Comparison of ENCODE assay signal across 41 cellular contexts in the genomic region with DNA sequence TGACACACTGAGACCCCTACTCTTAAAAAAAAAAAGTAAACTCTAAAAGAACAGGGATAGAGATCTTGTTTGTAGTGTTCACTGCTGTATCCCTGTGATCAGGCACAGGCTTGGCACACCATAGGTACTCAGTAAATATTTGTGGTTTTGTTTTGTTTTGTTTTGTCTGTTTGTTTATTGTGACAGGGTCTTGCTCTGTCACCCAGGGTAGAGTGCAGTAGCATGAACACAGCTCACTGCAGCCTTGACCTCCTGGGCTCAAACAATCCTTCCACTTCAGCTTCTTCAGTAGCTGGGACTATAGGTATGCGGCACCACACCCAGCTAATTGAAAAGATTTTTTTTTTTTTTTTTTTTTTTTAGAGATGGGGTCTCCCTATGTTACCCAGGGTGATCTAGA. TPM values are rescaled to one million over a fixed set of nuclear protein-coding genes. Genes with fewer than 3 reads are reported as not detected.
"Had no signal": no experiment of that assay in that cellular context is flagged by ENCODE, and none has a peak within 500 bp of the region (broad histone marks: within the 10 kb centered on the region; RNA-seq: fewer than 3 reads in every experiment).

No MANE protein-coding gene starts in this region.

- H3K4me1 Mint-ChIP-seq: activated naive CD4-positive, alpha-beta T cell treated with anti-CD3 and anti-CD28 coated beads, Interleukin-2, amount 50 U/mL, for 24 hours; activated T-helper 17 cell treated with anti-CD3 and anti-CD28 coated beads, Interleukin-2, amount 50 U/mL, for 72 hours had no signal

- H3K4me1 ChIP-seq: breast epithelium had no signal

- H3K4me3 Mint-ChIP-seq: activated naive CD4-positive, alpha-beta T cell treated with anti-CD3 and anti-CD28 coated beads for 36 hours; activated naive CD4-positive, alpha-beta T cell treated with anti-CD3 and anti-CD28 coated beads, Interleukin-2, amount 10 ng/mL, durations not matched to agents 7 days and 5 days; activated naive CD4-positive, alpha-beta T cell treated with anti-CD3 and anti-CD28 coated beads, Interleukin-2, amount 50 U/mL, for 24 hours; activated naive CD8-positive, alpha-beta T cell; activated naive CD8-positive, alpha-beta T cell treated with anti-CD3 and anti-CD28 coated beads for 36 hours; activated naive CD8-positive, alpha-beta T cell treated with anti-CD3 and anti-CD28 coated beads, Interleukin-2, amount 10 ng/mL, durations not matched to agents 7 days and 5 days; activated naive CD8-positive, alpha-beta T cell treated with anti-CD3 and anti-CD28 coated beads, Interleukin-2, amount 50 U/mL, for 24 hours; activated T-cell treated with anti-CD3 and anti-CD28 coated beads, Interleukin-2, amount 50 U/mL, for 24 hours; activated T-cell treated with anti-CD3 and anti-CD28 coated beads, Interleukin-2, amount 50 U/mL, for 4 hours; activated T-cell treated with anti-CD3 and anti-CD28 coated beads, Interleukin-2, amount 50 U/mL, for 72 hours; activated T-helper 1 cell treated with anti-CD3 and anti-CD28 coated beads, Interleukin-12 subunit alpha, Interleukin-12 subunit beta, Interleukin-2, Interleukin-4 antibody, amounts not matched to agents 30 ng/mL and 10 ng/mL and 1 ng/mL, durations not matched to agents 14 hours and 24 hours and 36 hours; activated T-helper 17 cell treated with anti-CD3 and anti-CD28 coated beads, Interleukin-2, amount 50 U/mL, for 72 hours; central memory CD8-positive, alpha-beta T cell had no signal

- H3K27ac Mint-ChIP-seq: activated naive CD4-positive, alpha-beta T cell treated with anti-CD3 and anti-CD28 coated beads for 36 hours; activated naive CD4-positive, alpha-beta T cell treated with anti-CD3 and anti-CD28 coated beads, Interleukin-2, amount 10 ng/mL, durations not matched to agents 7 days and 5 days; activated naive CD4-positive, alpha-beta T cell treated with anti-CD3 and anti-CD28 coated beads, Interleukin-2, amount 50 U/mL, for 24 hours; activated naive CD4-positive, alpha-beta T cell treated with anti-CD3 and anti-CD28 coated beads, Interleukin-2, amount 50 U/mL, for 72 hours; activated naive CD8-positive, alpha-beta T cell; activated naive CD8-positive, alpha-beta T cell treated with anti-CD3 and anti-CD28 coated beads for 36 hours; activated naive CD8-positive, alpha-beta T cell treated with anti-CD3 and anti-CD28 coated beads, Interleukin-2, amount 10 ng/mL, durations not matched to agents 7 days and 5 days; activated naive CD8-positive, alpha-beta T cell treated with anti-CD3 and anti-CD28 coated beads, Interleukin-2, amount 50 U/mL, for 24 hours; activated T-cell treated with anti-CD3 and anti-CD28 coated beads, Interleukin-2, amount 50 U/mL, for 24 hours; activated T-cell treated with anti-CD3 and anti-CD28 coated beads, Interleukin-2, amount 50 U/mL, for 72 hours; activated T-helper 1 cell treated with anti-CD3 and anti-CD28 coated beads, Interleukin-12 subunit alpha, Interleukin-12 subunit beta, Interleukin-2, Interleukin-4 antibody, amounts not matched to agents 30 ng/mL and 10 ng/mL and 1 ng/mL, durations not matched to agents 14 hours and 24 hours and 36 hours; activated T-helper 17 cell treated with anti-CD3 and anti-CD28 coated beads, Interleukin-2, amount 50 U/mL, for 72 hours; activated T-helper 2 cell treated with anti-CD3 and anti-CD28 coated beads, Interferon-gamma antibody, Interleukin-2, Interleukin-4, amounts not matched to agents 10 μg/mL and 5 μg/mL and 100 μg/mL, durations not matched to agents 14 hours and 24 hours and 36 hours; brain had no signal

- FAIRE-seq: astrocyte, bronchial epithelial cell had no signal

- H3K9me3 ChIP-seq: adrenal gland, ascending aorta, body of pancreas, breast epithelium had no signal

- H3K36me3 ChIP-seq: adrenal gland, ascending aorta, brain microvascular endothelial cell, breast epithelium, cardiac muscle cell had no signal

- DNase-seq: activated effector memory CD4-positive, alpha-beta T cell treated with anti-CD3 and anti-CD28 coated beads, Interleukin-2, amount 50 U/mL, for 16 hours; activated effector memory CD4-positive, alpha-beta T cell treated with Interleukin-2 at 50 U/mL for 16 hours; activated gamma-delta T cell; activated gamma-delta T cell treated with Interleukin-2 at 50 U/mL for 16 hours; activated naive CD4-positive, alpha-beta T cell; activated naive CD4-positive, alpha-beta T cell treated with anti-CD3 and anti-CD28 coated beads for 36 hours; activated naive CD4-positive, alpha-beta T cell treated with anti-CD3 and anti-CD28 coated beads, Interleukin-2, amount 10 ng/mL, durations not matched to agents 7 days and 5 days; activated naive CD4-positive, alpha-beta T cell treated with anti-CD3 and anti-CD28 coated beads, Interleukin-2, amount 50 U/mL, for 16 hours; activated naive CD4-positive, alpha-beta T cell treated with Interleukin-2 at 50 U/mL for 16 hours; activated naive CD8-positive, alpha-beta T cell treated with anti-CD3 and anti-CD28 coated beads for 36 hours; activated naive CD8-positive, alpha-beta T cell treated with anti-CD3 and anti-CD28 coated beads, Interleukin-2, amount 10 ng/mL, durations not matched to agents 7 days and 5 days; activated naive CD8-positive, alpha-beta T cell treated with anti-CD3 and anti-CD28 coated beads, Interleukin-2, amount 50 U/mL, for 24 hours; activated T-cell treated with anti-CD3 and anti-CD28 coated beads, Interleukin-2, amount 50 U/mL, for 1 hour; activated T-cell treated with anti-CD3 and anti-CD28 coated beads, Interleukin-2, amount 50 U/mL, for 24 hours; activated T-cell treated with anti-CD3 and anti-CD28 coated beads, Interleukin-2, amount 50 U/mL, for 4 hours; activated T-cell treated with anti-CD3 and anti-CD28 coated beads, Interleukin-2, amount 50 U/mL, for 48 hours; activated T-cell treated with anti-CD3 and anti-CD28 coated beads, Interleukin-2, amount 50 U/mL, for 72 hours; adrenal gland; amniotic stem cell; amygdala; anterior cingulate cortex; aorta; body of pancreas; brain microvascular endothelial cell; central memory CD4-positive, alpha-beta T cell; cerebellar nuclear complex had no signal

- ATAC-seq: activated naive CD4-positive, alpha-beta T cell treated with anti-CD3 and anti-CD28 coated beads, Interleukin-2, amount 50 U/mL, for 72 hours; activated naive CD8-positive, alpha-beta T cell treated with anti-CD3 and anti-CD28 coated beads, Interleukin-2, amount 50 U/mL, for 24 hours; activated T-cell treated with anti-CD3 and anti-CD28 coated beads, Interleukin-2, amount 50 U/mL, for 4 hours; activated T-cell treated with anti-CD3 and anti-CD28 coated beads, Interleukin-2, amount 50 U/mL, for 72 hours; activated T-helper 17 cell treated with anti-CD3 and anti-CD28 coated beads, Interleukin-2, amount 50 U/mL, for 72 hours; body of pancreas had no signal

- H3K9me3 Mint-ChIP-seq: activated naive CD4-positive, alpha-beta T cell treated with anti-CD3 and anti-CD28 coated beads for 36 hours; activated naive CD4-positive, alpha-beta T cell treated with anti-CD3 and anti-CD28 coated beads, Interleukin-2, amount 10 ng/mL, durations not matched to agents 7 days and 5 days; activated naive CD4-positive, alpha-beta T cell treated with anti-CD3 and anti-CD28 coated beads, Interleukin-2, amount 50 U/mL, for 24 hours; activated naive CD4-positive, alpha-beta T cell treated with anti-CD3 and anti-CD28 coated beads, Interleukin-2, amount 50 U/mL, for 72 hours; activated naive CD8-positive, alpha-beta T cell treated with anti-CD3 and anti-CD28 coated beads for 36 hours; activated naive CD8-positive, alpha-beta T cell treated with anti-CD3 and anti-CD28 coated beads, Interleukin-2, amount 10 ng/mL, durations not matched to agents 7 days and 5 days; activated naive CD8-positive, alpha-beta T cell treated with anti-CD3 and anti-CD28 coated beads, Interleukin-2, amount 50 U/mL, for 24 hours; activated T-cell treated with anti-CD3 and anti-CD28 coated beads, Interleukin-2, amount 50 U/mL, for 24 hours; activated T-cell treated with anti-CD3 and anti-CD28 coated beads, Interleukin-2, amount 50 U/mL, for 4 hours; activated T-cell treated with anti-CD3 and anti-CD28 coated beads, Interleukin-2, amount 50 U/mL, for 72 hours; activated T-helper 1 cell treated with anti-CD3 and anti-CD28 coated beads, Interleukin-12 subunit alpha, Interleukin-12 subunit beta, Interleukin-2, Interleukin-4 antibody, amounts not matched to agents 30 ng/mL and 10 ng/mL and 1 ng/mL, durations not matched to agents 14 hours and 24 hours and 36 hours; activated T-helper 17 cell treated with anti-CD3 and anti-CD28 coated beads, Interleukin-2, amount 50 U/mL, for 72 hours; activated T-helper 2 cell treated with anti-CD3 and anti-CD28 coated beads, Interferon-gamma antibody, Interleukin-2, Interleukin-4, amounts not matched to agents 10 μg/mL and 5 μg/mL and 100 μg/mL, durations not matched to agents 14 hours and 24 hours and 36 hours; brain; central memory CD8-positive, alpha-beta T cell had no signal

- H3K27me3 Mint-ChIP-seq: activated naive CD8-positive, alpha-beta T cell treated with anti-CD3 and anti-CD28 coated beads for 36 hours; activated T-helper 17 cell treated with anti-CD3 and anti-CD28 coated beads, Interleukin-2, amount 50 U/mL, for 72 hours; brain; central memory CD8-positive, alpha-beta T cell had no signal

- H3K27me3 ChIP-seq: adrenal gland, ascending aorta, body of pancreas, brain microvascular endothelial cell, breast epithelium, cardiac muscle cell had no signal

- H3K36me3 Mint-ChIP-seq: activated naive CD4-positive, alpha-beta T cell treated with anti-CD3 and anti-CD28 coated beads, Interleukin-2, amount 10 ng/mL, durations not matched to agents 7 days and 5 days; activated naive CD4-positive, alpha-beta T cell treated with anti-CD3 and anti-CD28 coated beads, Interleukin-2, amount 50 U/mL, for 24 hours; activated naive CD4-positive, alpha-beta T cell treated with anti-CD3 and anti-CD28 coated beads, Interleukin-2, amount 50 U/mL, for 72 hours; activated naive CD8-positive, alpha-beta T cell; activated naive CD8-positive, alpha-beta T cell treated with anti-CD3 and anti-CD28 coated beads for 36 hours; activated naive CD8-positive, alpha-beta T cell treated with anti-CD3 and anti-CD28 coated beads, Interleukin-2, amount 10 ng/mL, durations not matched to agents 7 days and 5 days had no signal

- H3K4me3 ChIP-seq: adrenal gland, ascending aorta, body of pancreas, breast epithelium, cardiac muscle cell had no signal

- H3K27ac ChIP-seq: adrenal gland, ascending aorta, body of pancreas, brain microvascular endothelial cell, breast epithelium, cardiac muscle cell had no signal

RNA-seq across cellular contexts. Expression of gene FKBP1B, which starts 3.4 kb away (rescaled TPM):
- total RNA-seq: ascending aorta had no signal

RNA-seq across cellular contexts. Expression of gene MFSD2B, which starts 43.1 kb away (rescaled TPM):
- total RNA-seq: activated naive CD8-positive, alpha-beta T cell treated with anti-CD3 and anti-CD28 coated beads, Interleukin-2, amount 10 ng/mL, durations not matched to agents 7 days and 5 days; activated T-helper 1 cell treated with anti-CD3 and anti-CD28 coated beads, Interleukin-12 subunit alpha, Interleukin-12 subunit beta, Interleukin-2, Interleukin-4 antibody, amounts not matched to agents 30 ng/mL and 10 ng/mL and 1 ng/mL, durations not matched to agents 14 hours and 24 hours and 36 hours; activated T-helper 17 cell treated with anti-CD3 and anti-CD28 coated beads, Interleukin-2, amount 50 U/mL, for 72 hours; ascending aorta; body of pancreas; breast epithelium; bronchial epithelial cell; cardiac septum; chondrocyte had no signal
